In genomic region chr10:100878291-100878910, GRCh38 we compare ENCODE assay signal across 9 cellular contexts. TPM values are rescaled to one million over a fixed set of nuclear protein-coding genes. Genes with fewer than 3 reads are reported as not detected.
DNase-seq lines count a peak whose midpoint lies in the region; ATAC-seq and TF ChIP-seq lines count a peak whose summit lies in the region.
"Had no signal": no experiment of that assay in that cellular context is flagged by ENCODE, and none has a peak within 500 bp of the region (broad histone marks: within the 10 kb centered on the region; RNA-seq: fewer than 3 reads in every experiment).

No MANE protein-coding gene starts in this region.

- H3K36me3 ChIP-seq in cardiac muscle cell (no peaks in the 10 kb centered on the region), psoas muscle (ENCODE audit: insufficient read depth in 1 of 2, low read depth in 1 of 2) (no peaks in the 10 kb centered on the region)

- no peaks in the 10 kb centered on the region for H3K9me3 Mint-ChIP-seq in CD14-positive monocyte
- no peaks in the 10 kb centered on the region for H3K9me3 Mint-ChIP-seq in activated T-helper 17 cell treated with anti-CD3 and anti-CD28 coated beads, Interleukin-2, amount 50 U/mL, for 72 hours
- H3K9me3 Mint-ChIP-seq: T-helper 1 cell treated with Interleukin-12 subunit alpha and Interleukin-12 subunit beta and Interleukin-4 antibody, amounts not matched to agents 30 μg/mL and 1 μg/mL, for 36 hours had no signal

- H3K4me1 Mint-ChIP-seq in CD14-positive monocyte = peaks cover 5% of the 10 kb centered on the region
- no peaks in the 10 kb centered on the region for H3K4me1 Mint-ChIP-seq in activated T-helper 17 cell treated with anti-CD3 and anti-CD28 coated beads, Interleukin-2, amount 50 U/mL, for 72 hours

- intact Hi-C loops in CD14-positive monocyte (cut with micrococcal nuclease) (no loop called here), psoas muscle (cut with DNase I) (loop anchor here (5.0 to 10.0 kb wide), 5 partner anchors 206 to 544 kb away; partner anchors contain the start of gene PKD2L1 (in 1 of the 2))

- no peaks in the 10 kb centered on the region for H3K36me3 Mint-ChIP-seq in CD14-positive monocyte
- H3K36me3 Mint-ChIP-seq in activated T-helper 17 cell treated with anti-CD3 and anti-CD28 coated beads, Interleukin-2, amount 50 U/mL, for 72 hours (ENCODE audit: low read depth) = no peaks in the 10 kb centered on the region

- H3K27me3 ChIP-seq in cardiac muscle cell (peaks cover 3% of the 10 kb centered on the region), psoas muscle (ENCODE audit: insufficient read depth in 3 of 3, low read length in 2 of 3) (peaks cover 0 to 27% (median 2%) of the 10 kb centered on the region in 3 donors)

- WGBS in psoas muscle, 3 donors = 7 to 13% (median 13%) methylated on average over 5 of the region's 5 CpGs

- peaks cover 2 to 22% (median 9%) of the 10 kb centered on the region in 3 donors for H3K27me3 Mint-ChIP-seq in CD14-positive monocyte (ENCODE audit: low read depth in 3 of 3)
- peaks cover 20% of the 10 kb centered on the region for H3K27me3 Mint-ChIP-seq in activated T-helper 17 cell treated with anti-CD3 and anti-CD28 coated beads, Interleukin-2, amount 50 U/mL, for 72 hours

- H3K4me1 ChIP-seq in cardiac muscle cell (ENCODE audit: low read depth) = peaks cover 31% of the 10 kb centered on the region
- no peaks in the 10 kb centered on the region for H3K4me1 ChIP-seq in psoas muscle

- TF ChIP-seq CTCF in CD14-positive monocyte (IDR thresholded peaks at IDR 0.05) = peak; percentile 16
- peak; percentile 83 for TF ChIP-seq CTCF in cardiac muscle cell (IDR thresholded peaks at IDR 0.05; ENCODE audit: low read depth, low read length)
- TF ChIP-seq CTCF in psoas muscle (IDR thresholded peaks at IDR 0.05) = peak; percentile 53

- ATAC-seq in activated T-helper 17 cell treated with anti-CD3 and anti-CD28 coated beads, Interleukin-2, amount 50 U/mL, for 72 hours (replicated peaks) = peak; percentile 57
- ATAC-seq in psoas muscle (peak; percentile 65 to 82 (median 77)), GM18870 (IDR thresholded peaks at IDR 0.05; ENCODE audit: unreplicated experiment) (no peak)

- no peak overlapping the region for H3K27ac Mint-ChIP-seq in CD14-positive monocyte
- no peak overlapping the region for H3K27ac Mint-ChIP-seq in activated T-helper 17 cell treated with anti-CD3 and anti-CD28 coated beads, Interleukin-2, amount 50 U/mL, for 72 hours
- H3K27ac Mint-ChIP-seq: T-helper 1 cell treated with Interleukin-12 subunit alpha and Interleukin-12 subunit beta and Interleukin-4 antibody, amounts not matched to agents 30 μg/mL and 1 μg/mL, for 36 hours had no signal

- no peak overlapping the region for H3K4me3 Mint-ChIP-seq in CD14-positive monocyte
- H3K4me3 Mint-ChIP-seq in activated T-helper 17 cell treated with anti-CD3 and anti-CD28 coated beads, Interleukin-2, amount 50 U/mL, for 72 hours = no peak overlapping the region
- H3K4me3 Mint-ChIP-seq: T-helper 1 cell treated with Interleukin-12 subunit alpha and Interleukin-12 subunit beta and Interleukin-4 antibody, amounts not matched to agents 30 μg/mL and 1 μg/mL, for 36 hours had no signal

- H3K9me3 ChIP-seq in cardiac muscle cell (ENCODE audit: low read depth) (no peaks in the 10 kb centered on the region), psoas muscle (no peaks in the 10 kb centered on the region)

- H3K4me3 ChIP-seq in cardiac muscle cell (no peak overlapping the region), psoas muscle (no peak overlapping the region)

- DNase-seq in CD14-positive monocyte (ENCODE audit: low spot score) (no peak), GM19238 (ENCODE audit: insufficient read length, low spot score) (peak; percentile 43), NCI-H226 (peak; percentile 42), cardiac muscle cell (ENCODE audit: low read depth in 1 of 2, low spot score in 1 of 2) (peak; percentile 80 to 81), psoas muscle (peak in 1 of 2 donors; percentile 34)
- no peak for DNase-seq in stimulated activated naive CD4-positive, alpha-beta T cell treated with Interleukin-2 at 50 U/mL for 16 hours (lab: John Stamatoyannopoulos, UW)

- no peak overlapping the region for H3K27ac ChIP-seq in cardiac muscle cell
- no peak overlapping the region for H3K27ac ChIP-seq in psoas muscle

RNA-seq across cellular contexts. Expression of gene SLF2, which starts 34.4 kb away (rescaled TPM):
- polyA plus RNA-seq in CD14-positive monocyte (1 to 10 TPM; 5.8 to 6.4 TPM), cardiac muscle cell (33.7 and 36.6 TPM in 2 replicates), psoas muscle (10 to 100 TPM in 2 of 3 donors, 1 to 10 TPM in 1; 8.0 to 20.3 (median 11.5) TPM)
- total RNA-seq in activated T-helper 17 cell treated with anti-CD3 and anti-CD28 coated beads, Interleukin-2, amount 50 U/mL, for 72 hours = 10 to 100 TPM; 41.3 to 44.1 TPM
- total RNA-seq in cardiac muscle cell (29.8 and 37.8 TPM in 2 replicates), psoas muscle (10 to 100 TPM; 11.5 to 26.9 (median 21.0) TPM)

Comparison
In these comparisons a context has a peak if more than half of its experiments do, and no peak if none do; other contexts are left out.
1. DNase-seq: peak in GM19238 (single experiment), NCI-H226 (single experiment) and cardiac muscle cell (2 of 2); none in CD14-positive monocyte (single experiment) and stimulated activated naive CD4-positive, alpha-beta T cell treated with Interleukin-2 at 50 U/mL for 16 hours (single experiment).
2. CTCF ChIP-seq: peak in every context shown above with its lines; median percentile 83 in cardiac muscle cell; 53 in psoas muscle; 16 in CD14-positive monocyte.
3. intact Hi-C loops: an anchor here in psoas muscle (5.0 to 10.0 kb wide); none called in CD14-positive monocyte.